7 cellular contexts compared by ENCODE assay signal in the genomic region with DNA sequence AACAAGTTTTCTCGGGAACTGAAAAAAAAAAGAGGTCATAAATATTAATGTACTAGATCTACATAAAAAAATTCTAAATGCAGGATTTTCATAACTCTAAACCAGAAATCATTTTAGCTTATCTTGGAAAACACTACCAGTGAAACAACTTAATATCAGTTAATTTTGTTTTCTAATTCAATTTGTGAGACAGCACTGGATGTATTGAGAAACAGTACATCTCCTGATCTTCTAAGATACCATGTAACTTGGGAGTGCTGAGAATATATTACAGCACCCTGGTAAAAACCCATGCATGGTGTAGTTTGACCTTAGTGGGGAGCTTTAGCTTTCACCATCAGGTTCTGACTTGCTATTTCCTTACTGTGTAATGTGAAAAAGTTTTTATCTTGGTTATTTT.
"Had no signal": no experiment of that assay in that cellular context is flagged by ENCODE, and none has a peak within 500 bp of the region (broad histone marks: within the 10 kb centered on the region; RNA-seq: fewer than 3 reads in every experiment).

No MANE protein-coding gene starts in this region.

- H3K4me3 ChIP-seq: GM23338 had no signal

- H3K4me2 ChIP-seq: GM23338 had no signal

- ATAC-seq: GM23338 had no signal

- H2AFZ ChIP-seq: GM23338 had no signal

- DNase-seq: H9, HCEC 1CT, IMR-90 had no signal

- FAIRE-seq: H1, H54, HTR-8/SVneo had no signal
